ENCODE assay signal across 22 cellular contexts in the genomic region with DNA sequence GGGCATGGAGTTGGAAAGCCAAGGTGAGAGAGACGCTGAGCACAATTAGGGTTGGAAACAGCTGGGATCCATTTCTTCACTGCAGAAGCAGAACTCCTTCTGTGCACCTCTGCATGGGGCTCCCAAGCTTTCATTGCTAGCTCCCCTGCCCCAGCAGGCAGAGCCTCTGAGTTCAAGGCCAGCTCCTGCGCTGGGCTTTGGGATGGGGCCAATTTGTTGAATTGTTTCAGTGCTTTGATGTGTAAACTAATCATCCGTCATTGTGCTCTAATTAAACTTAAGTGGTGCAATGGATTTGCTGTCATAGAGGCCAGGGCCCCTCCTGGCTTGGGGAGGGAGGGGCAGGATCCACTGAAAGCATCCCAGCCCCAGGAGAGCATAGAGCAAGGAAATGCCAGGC.
"Had no signal": no experiment of that assay in that cellular context is flagged by ENCODE, and none has a peak within 500 bp of the region (broad histone marks: within the 10 kb centered on the region; RNA-seq: fewer than 3 reads in every experiment).

No MANE protein-coding gene starts in this region.

- H3K4me1 ChIP-seq: esophagus squamous epithelium, gastrocnemius medialis, parathyroid adenoma, stomach, suprapubic skin, tibial nerve, uterus had no signal

- H3K27ac ChIP-seq: coronary artery, esophagus squamous epithelium, gastrocnemius medialis, parathyroid adenoma, stomach, suprapubic skin, tibial nerve, uterus had no signal

- H3K9me3 ChIP-seq: esophagus squamous epithelium, gastrocnemius medialis, stomach, suprapubic skin, tibial nerve, uterus had no signal

- H3K9me3 Mint-ChIP-seq: activated CD4-positive, alpha-beta memory T cell treated with anti-CD3 and anti-CD28 coated beads for 36 hours; endodermal cell; natural killer cell; stimulated activated memory B cell treated with anti-CD40 and anti-IgM and Interleukin-4, amounts not matched to agents 10 μg/mL and 1 μg/mL and 100 μg/mL, for 72 hours had no signal

- DNase-seq: activated CD4-positive, alpha-beta memory T cell treated with anti-CD3 and anti-CD28 coated beads for 36 hours; activated CD4-positive, alpha-beta T cell treated with anti-CD3 and anti-CD28 coated beads for 48 hours; activated effector memory CD4-positive, alpha-beta T cell treated with anti-CD3 and anti-CD28 coated beads, Interleukin-2, amount 50 U/mL, for 16 hours; activated naive CD4-positive, alpha-beta T cell treated with anti-CD3 and anti-CD28 coated beads, Interleukin-2, amount 10 ng/mL, durations not matched to agents 7 days and 5 days; activated T-cell treated with anti-CD3 and anti-CD28 coated beads, Interleukin-2, amount 50 U/mL, for 48 hours; cerebellar nuclear complex; endodermal cell; esophagus squamous epithelium; gastrocnemius medialis; hippocampal formation; left ventricle myocardium superior; midbrain; natural killer cell; stimulated activated CD4-positive, alpha-beta T cell treated with anti-CD3 and anti-CD28 coated beads, Interleukin-15, amount 100 ng/mL, for 24 hours; stomach; uterus had no signal

- H3K36me3 ChIP-seq: esophagus squamous epithelium, gastrocnemius medialis, stomach, suprapubic skin, tibial nerve, uterus had no signal

- H3K4me3 ChIP-seq: coronary artery, esophagus squamous epithelium, gastrocnemius medialis, smooth muscle cell, stomach, suprapubic skin, tibial nerve, uterus had no signal

- H3K36me3 Mint-ChIP-seq: activated CD4-positive, alpha-beta memory T cell treated with anti-CD3 and anti-CD28 coated beads for 36 hours; activated naive CD4-positive, alpha-beta T cell treated with anti-CD3 and anti-CD28 coated beads, Interleukin-2, amount 10 ng/mL, durations not matched to agents 7 days and 5 days; natural killer cell; stimulated activated memory B cell treated with anti-CD40 and anti-IgM and Interleukin-4, amounts not matched to agents 10 μg/mL and 1 μg/mL and 100 μg/mL, for 72 hours had no signal

- H3K27me3 ChIP-seq: stomach, tibial nerve, uterus had no signal

- H3K27ac Mint-ChIP-seq: activated CD4-positive, alpha-beta memory T cell treated with anti-CD3 and anti-CD28 coated beads for 36 hours; activated naive CD4-positive, alpha-beta T cell treated with anti-CD3 and anti-CD28 coated beads, Interleukin-2, amount 10 ng/mL, durations not matched to agents 7 days and 5 days; endodermal cell; natural killer cell; stimulated activated memory B cell treated with anti-CD40 and anti-IgM and Interleukin-4, amounts not matched to agents 10 μg/mL and 1 μg/mL and 100 μg/mL, for 72 hours had no signal

- H3K4me1 Mint-ChIP-seq: activated naive CD4-positive, alpha-beta T cell treated with anti-CD3 and anti-CD28 coated beads, Interleukin-2, amount 10 ng/mL, durations not matched to agents 7 days and 5 days; natural killer cell; stimulated activated memory B cell treated with anti-CD40 and anti-IgM and Interleukin-4, amounts not matched to agents 10 μg/mL and 1 μg/mL and 100 μg/mL, for 72 hours had no signal

- H3K4me3 Mint-ChIP-seq: activated CD4-positive, alpha-beta memory T cell treated with anti-CD3 and anti-CD28 coated beads for 36 hours; activated naive CD4-positive, alpha-beta T cell treated with anti-CD3 and anti-CD28 coated beads, Interleukin-2, amount 10 ng/mL, durations not matched to agents 7 days and 5 days; endodermal cell; natural killer cell; stimulated activated memory B cell treated with anti-CD40 and anti-IgM and Interleukin-4, amounts not matched to agents 10 μg/mL and 1 μg/mL and 100 μg/mL, for 72 hours had no signal
